Comparison of ENCODE assay signal across 8 cellular contexts in the genomic region with DNA sequence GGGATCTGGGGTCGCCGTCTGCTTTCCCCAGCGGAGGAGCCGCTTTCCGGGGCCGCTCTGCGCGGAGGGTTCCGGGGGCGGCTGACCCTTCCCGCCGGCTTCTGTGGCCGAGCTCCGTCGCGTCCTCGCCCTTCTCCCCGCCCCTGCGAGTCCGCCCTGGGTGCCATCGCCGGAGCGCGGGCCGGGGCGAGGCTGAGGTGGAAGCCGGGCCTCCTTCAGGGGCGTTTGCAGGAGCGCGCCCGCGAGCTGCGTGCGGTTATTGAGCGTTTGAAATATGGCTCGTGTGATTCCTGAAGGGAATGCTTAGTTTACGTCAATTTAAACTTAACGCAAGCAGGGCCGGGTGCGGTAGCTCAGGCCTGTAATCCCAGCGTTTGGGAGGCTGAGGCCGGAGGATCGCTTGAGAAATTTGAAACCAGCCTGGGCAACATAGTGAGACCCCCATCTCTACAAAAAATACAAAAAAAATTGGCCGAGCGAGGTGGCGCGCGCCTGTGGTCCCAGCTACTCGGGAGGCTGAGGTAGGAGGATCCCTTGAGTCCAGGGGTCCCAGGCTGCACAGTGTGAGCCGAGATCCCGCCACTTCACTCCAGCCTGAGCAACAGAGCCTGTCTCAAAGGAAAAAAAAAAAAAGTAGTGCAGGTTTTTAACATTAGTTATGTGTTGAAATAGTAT. TPM values are rescaled to one million over a fixed set of nuclear protein-coding genes. Genes with fewer than 3 reads are reported as not detected.
A peak's percentile ranks its signal among the peaks of the same experiment; 100 is the strongest.
DNase-seq lines count a peak whose midpoint lies in the region; ATAC-seq and TF ChIP-seq lines count a peak whose summit lies in the region.

No MANE protein-coding gene starts in this region.

- H3K4me3 Mint-ChIP-seq in HFFc6: peak overlapping the region; percentile 89

- ATAC-seq in lower lobe of right lung: peak; percentile 2 to 6
- no peak for ATAC-seq in GM19463 (IDR thresholded peaks at IDR 0.05; ENCODE audit: unreplicated experiment)

- peak overlapping the region; percentile 49 for H3K27ac Mint-ChIP-seq in HFFc6

- dilution Hi-C loops in mammary epithelial cell (cut with HindIII; ENCODE audit: low sequenced_read_pairs): loop anchor here (10.0 kb wide), 1 partner anchor 103 kb away; no protein-coding TSS in a partner anchor

- TF ChIP-seq CTCF in GM10248 (IDR thresholded peaks at IDR 0.05; ENCODE audit: control extremely low read depth, extremely low read depth, low read depth, missing control alignments): no peak
- TF ChIP-seq CTCF in HFFc6 (IDR thresholded peaks at IDR 0.05): no peak
- no peak for TF ChIP-seq CTCF in OCI-LY3 (IDR thresholded peaks at IDR 0.05; ENCODE audit: low read depth, low read length)
- TF ChIP-seq CTCF in mammary epithelial cell (conservative IDR thresholded peaks at IDR 0.05 in 1 of 2, IDR thresholded peaks at IDR 0.05 in 1 of 2; ENCODE audit: extremely low read depth in 1 of 2, insufficient read depth in 1 of 2, low read depth in 1 of 2, low read length in 2 of 2): no peak
- no peak for TF ChIP-seq CTCF in lower lobe of right lung (IDR thresholded peaks at IDR 0.05)

- in situ Hi-C loops in mammary epithelial cell (cut with MboI; ENCODE audit: low sequenced_read_pairs in 2 of 2): no loop called here

- H3K79me2 ChIP-seq in OCI-LY3 (ENCODE audit: low read length) (peaks cover 56% of the 10 kb centered on the region), mammary epithelial cell (ENCODE audit: insufficient read depth, low read length) (peaks cover 56% of the 10 kb centered on the region)

- BruUV-seq in mammary epithelial cell (replicated peaks; lab: Mats Ljungman, UMichigan): no TSS peak

- H3K9me3 ChIP-seq in OCI-LY3 (ENCODE audit: insufficient read depth, low read length) (peaks cover 3% of the 10 kb centered on the region; the same call in 1 of the 2 replicates), mammary epithelial cell (replicated peaks; ENCODE audit: insufficient read depth, low read length) (no peaks in the 10 kb centered on the region), lower lobe of right lung (no peaks in the 10 kb centered on the region), thymus (ENCODE audit: control insufficient read depth) (peaks cover 1% of the 10 kb centered on the region)

- H3K9me3 Mint-ChIP-seq in HFFc6: no peaks in the 10 kb centered on the region

- H4K20me1 ChIP-seq in OCI-LY3 (ENCODE audit: insufficient read depth, low read length) (peaks cover 7% of the 10 kb centered on the region), mammary epithelial cell (ENCODE audit: insufficient read depth, low read length) (no peaks in the 10 kb centered on the region)

- CTCF ChIA-PET in GM10248 (lab: Yijun Ruan, JAX) (interaction anchor here (1.2 kb wide), 2 partner anchors 20 to 31 kb away, joined by 3 to 4 read pairs; no protein-coding TSS in a partner anchor), mammary epithelial cell (lab: Charles Lee; ENCODE audit: low non-redundant PET) (no interaction called here)

- H3K27me3 Mint-ChIP-seq in HFFc6 (ENCODE audit: insufficient read depth): 0 out of 2 replicates have a peak, but pooled peaks cover 2% of the 10 kb centered on the region

- H3K9ac ChIP-seq in OCI-LY3 (ENCODE audit: low read length): peak overlapping the region; percentile 75
- H3K9ac ChIP-seq in mammary epithelial cell (ENCODE audit: insufficient read depth, low read length): peak overlapping the region; percentile 72

- H3K27me3 ChIP-seq in OCI-LY3 (ENCODE audit: low read depth, low read length): no peaks in the 10 kb centered on the region
- no peaks in the 10 kb centered on the region for H3K27me3 ChIP-seq in mammary epithelial cell (ENCODE audit: insufficient read depth, low read length)
- H3K27me3 ChIP-seq in lower lobe of right lung (ENCODE audit: low read depth): no peaks in the 10 kb centered on the region
- H3K27me3 ChIP-seq in thymus (ENCODE audit: control insufficient read depth, insufficient read depth): no peaks in the 10 kb centered on the region

- DNase-seq in GM10248 (ENCODE audit: extremely low spot score) (peak; percentile 53), HFFc6 (no peak), mammary epithelial cell (peak; percentile 25), lower lobe of right lung (no peak), midbrain (lab: John Stamatoyannopoulos, UW) (no peak)

- intact Hi-C loops in mammary epithelial cell (cut with micrococcal nuclease): loop anchor here (2.0 kb wide), 1 partner anchor 25 kb away; a partner anchor contains a TSS
- intact Hi-C loops in lower lobe of right lung (cut with DNase I): no loop called here

- 17% methylated on average over 22 of the region's 51 CpGs for WGBS in mammary epithelial cell (ENCODE audit: low coverage, missing lambda C conversion rate)
- WGBS in thymus: 10% methylated on average over 51 of the region's 51 CpGs

- POLR2A ChIA-PET in GM10248 (lab: Yijun Ruan, JAX): interaction anchor here (0.6 kb wide), 1 partner anchor 26 kb away, joined by 4 read pairs; no protein-coding TSS in a partner anchor

- H3K4me1 ChIP-seq in OCI-LY3 (ENCODE audit: low read length) (peaks cover 12% of the 10 kb centered on the region; the same call in 1 of the 2 replicates), mammary epithelial cell (ENCODE audit: insufficient read depth, low read length) (peaks cover 9% of the 10 kb centered on the region), lower lobe of right lung (peaks cover 25% of the 10 kb centered on the region), thymus (ENCODE audit: control insufficient read depth, insufficient read depth, low read length) (peaks cover 8% of the 10 kb centered on the region)

- H3K4me2 ChIP-seq in OCI-LY3 (ENCODE audit: low read length) (peak overlapping the region; percentile 82), mammary epithelial cell (ENCODE audit: insufficient read depth, low read depth, low read length) (peak overlapping the region; percentile 79)

- H3K27ac ChIP-seq in OCI-LY3 (ENCODE audit: low read length) (peak overlapping the region; percentile 19; the same call in 1 of the 2 replicates), mammary epithelial cell (ENCODE audit: insufficient read depth, low read depth, low read length) (peak overlapping the region; percentile 54), lower lobe of right lung (peak overlapping the region; percentile 87), thymus (ENCODE audit: low read depth) (peak overlapping the region; percentile 25)

- H3K36me3 ChIP-seq in OCI-LY3 (replicated peaks; ENCODE audit: low read depth, low read length) (peaks cover 27% of the 10 kb centered on the region), mammary epithelial cell (ENCODE audit: insufficient read depth, low read length) (peaks cover 5% of the 10 kb centered on the region), lower lobe of right lung (peaks cover 17% of the 10 kb centered on the region), thymus (ENCODE audit: control insufficient read depth, insufficient read depth) (peaks cover 16% of the 10 kb centered on the region)

- H3K36me3 Mint-ChIP-seq in HFFc6 (ENCODE audit: low read depth): peaks cover 21% of the 10 kb centered on the region

- H3K4me3 ChIP-seq in OCI-LY3 (ENCODE audit: low read length): peak overlapping the region; percentile 90
- peak overlapping the region; percentile 79 to 94 (median 86) for H3K4me3 ChIP-seq in mammary epithelial cell (replicated peaks in 1 of 3; ENCODE audit: insufficient read depth in 1 of 3, low read depth in 2 of 3, low read length in 3 of 3)
- H3K4me3 ChIP-seq in lower lobe of right lung: peak overlapping the region; percentile 98
- peak overlapping the region; percentile 95 for H3K4me3 ChIP-seq in thymus (ENCODE audit: low read length)

- H3K4me1 Mint-ChIP-seq in HFFc6 (ENCODE audit: low read depth): peaks cover 9% of the 10 kb centered on the region; the same call in 1 of the 2 replicates

- H2AFZ ChIP-seq in OCI-LY3 (ENCODE audit: low read depth, low read length) (no peak overlapping the region), mammary epithelial cell (ENCODE audit: low read depth, low read length) (peak overlapping the region; percentile 91)

RNA-seq across cellular contexts. Expression of a gene that starts 0.7 kb away (rescaled TPM):
- total RNA-seq in HFFc6 (2021; fragmentation: NEBNext Ultra II Directional; extraction: Animal tissue kit (Norgen Biotek cat#: 25700)): 10 to 100 TPM; 33.5 to 46.0 (median 39.2) TPM
- total RNA-seq in mammary epithelial cell (10 to 100 TPM; 51.2 to 56.4 TPM), lower lobe of right lung (21.7 TPM)
- polyA plus RNA-seq in mammary epithelial cell (40.5 TPM), thymus (17.4 TPM)
- polyA minus RNA-seq in mammary epithelial cell: 71.0 TPM

RNA-seq across cellular contexts. Expression of a gene that starts 23.9 kb away (rescaled TPM):
- total RNA-seq in HFFc6 (2021; fragmentation: NEBNext Ultra II Directional; extraction: Animal tissue kit (Norgen Biotek cat#: 25700)): 10 to 100 TPM; 19.8 to 22.6 (median 21.9) TPM
- total RNA-seq in mammary epithelial cell (10 to 100 TPM; 11.3 to 27.2 TPM), lower lobe of right lung (16.9 TPM)
- polyA plus RNA-seq in mammary epithelial cell (22.1 TPM), thymus (6.3 TPM)
- polyA minus RNA-seq in mammary epithelial cell: 34.6 TPM

RNA-seq across cellular contexts. Expression of a gene that starts 24.2 kb away (rescaled TPM):
- 10 to 100 TPM; 19.4 to 35.5 (median 29.3) TPM for total RNA-seq in HFFc6 (2021; fragmentation: NEBNext Ultra II Directional; extraction: Animal tissue kit (Norgen Biotek cat#: 25700))
- 10 to 100 TPM; 13.7 to 67.7 TPM for total RNA-seq in mammary epithelial cell
- 26.8 TPM for polyA plus RNA-seq in mammary epithelial cell
- polyA minus RNA-seq in mammary epithelial cell: 114 TPM
- 28.0 TPM for total RNA-seq in lower lobe of right lung
- polyA plus RNA-seq in thymus: 19.3 TPM

RNA-seq across cellular contexts. Expression of a gene that starts 50.3 kb away (rescaled TPM):
- total RNA-seq in HFFc6 (2021; fragmentation: NEBNext Ultra II Directional; extraction: Animal tissue kit (Norgen Biotek cat#: 25700)): 10 to 100 TPM; 43.7 to 54.6 (median 47.2) TPM
- total RNA-seq in mammary epithelial cell (100 to 1,000 TPM in 1 of 2 donors, 10 to 100 TPM in 1; 90.9 to 163 TPM), lower lobe of right lung (49.6 TPM)
- polyA plus RNA-seq in mammary epithelial cell (77.7 TPM), thymus (62.5 TPM)
- 235 TPM for polyA minus RNA-seq in mammary epithelial cell

Comparison
In these comparisons a context has a peak if more than half of its experiments do, and no peak if none do; other contexts are left out.
1. DNase-seq: peak in GM10248 (single experiment) and mammary epithelial cell (single experiment); none in HFFc6 (single experiment), lower lobe of right lung (single experiment) and midbrain (single experiment).
2. H3K27ac ChIP-seq: peak in every context shown above with its lines; median percentile 87 in lower lobe of right lung; 54 in mammary epithelial cell; 25 in thymus; 19 in OCI-LY3.
3. Peak in every context shown above with its lines, with median percentiles within 50 percentile points of each other: H3K4me3 ChIP-seq.